8 cellular contexts compared by ENCODE assay signal in genomic region chr17:44071198-44071520, GRCh38. TPM values are rescaled to one million over a fixed set of nuclear protein-coding genes. Genes with fewer than 3 reads are reported as not detected.
A peak's percentile ranks its signal among the peaks of the same experiment; 100 is the strongest.
DNase-seq lines count a peak whose midpoint lies in the region; ATAC-seq, FAIRE-seq and TF ChIP-seq lines count a peak whose summit lies in the region.

No MANE protein-coding gene starts in this region.

- peaks cover 22 to 36% of the 10 kb centered on the region in 2 donors for H3K4me1 ChIP-seq in thoracic aorta (ENCODE audit: control insufficient read depth in 1 of 2, low read depth in 2 of 2)

- H3K27ac ChIP-seq in layer of hippocampus (ENCODE audit: low read depth, low read length) (peak overlapping the region; percentile 94), thoracic aorta (peak overlapping the region; percentile 76 to 91)

- peak overlapping the region; percentile 93 for H3K4me3 ChIP-seq in thoracic aorta

- H3K36me3 ChIP-seq in thoracic aorta = peaks cover 15% of the 10 kb centered on the region

- no peaks in the 10 kb centered on the region for H3K9me3 ChIP-seq in thoracic aorta

- TF ChIP-seq CTCF in thoracic aorta (IDR thresholded peaks at IDR 0.05) = no peak
- no peak for TF ChIP-seq CTCF in GM20000 (IDR thresholded peaks at IDR 0.05; ENCODE audit: extremely low read depth, missing control alignments)

- peak; percentile 33 for DNase-seq in stimulated activated CD8-positive, alpha-beta memory T cell treated with anti-CD3 and anti-CD28 coated beads, Interleukin-15, amount 100 ng/mL, for 1 hour (ENCODE audit: low read depth)
- no peak for DNase-seq in stimulated activated CD8-positive, alpha-beta memory T cell treated with anti-CD3 and anti-CD28 coated beads, Interleukin-4, amount 100 ng/mL, for 48 hours
- peak; percentile 70 for DNase-seq in activated naive CD4-positive, alpha-beta T cell treated with anti-CD3 and anti-CD28 coated beads, Interleukin-2, amount 50 U/mL, for 16 hours
- DNase-seq in thoracic aorta (ENCODE audit: low spot score) = no peak
- no peak for DNase-seq in GM20000 (ENCODE audit: low spot score)
- no peak for DNase-seq in HTR-8/SVneo (ENCODE audit: insufficient read length, low spot score)

- no peak for FAIRE-seq in HTR-8/SVneo (lab: Jason Lieb, UNC)

- ATAC-seq in thoracic aorta (ENCODE audit: insufficient number of reproducible peaks, low FRiP score, low read depth) (peak; percentile 8), GM19328 (IDR thresholded peaks at IDR 0.05; ENCODE audit: unreplicated experiment) (no peak)

- H3K27me3 ChIP-seq in layer of hippocampus (ENCODE audit: control insufficient read depth, insufficient read depth, low read length) (no peaks in the 10 kb centered on the region), thoracic aorta (replicated peaks; ENCODE audit: insufficient read depth) (no peaks in the 10 kb centered on the region)

RNA-seq across cellular contexts. Expression of gene G6PC3, which starts 0.6 kb away (rescaled TPM):
- total RNA-seq in thoracic aorta = 10 to 100 TPM; 26.4 to 54.6 TPM

RNA-seq across cellular contexts. Expression of gene LSM12, which starts 4.7 kb away (rescaled TPM):
- total RNA-seq in thoracic aorta = 10 to 100 TPM; 24.9 to 30.8 TPM

RNA-seq across cellular contexts. Expression of gene HDAC5, which starts 52.3 kb away (rescaled TPM):
- total RNA-seq in thoracic aorta = 100 to 1,000 TPM in 1 of 2 donors, 10 to 100 TPM in 1; 76.9 to 115 TPM

RNA-seq across cellular contexts. Expression of gene TMEM101, which starts 56.4 kb away (rescaled TPM):
- 10 to 100 TPM; 21.9 to 24.4 TPM for total RNA-seq in thoracic aorta

Comparison
In these comparisons a context has a peak if more than half of its experiments do, and no peak if none do; other contexts are left out.
1. DNase-seq: peak in stimulated activated CD8-positive, alpha-beta memory T cell treated with anti-CD3 and anti-CD28 coated beads, Interleukin-15, amount 100 ng/mL, for 1 hour (single experiment) and activated naive CD4-positive, alpha-beta T cell treated with anti-CD3 and anti-CD28 coated beads, Interleukin-2, amount 50 U/mL, for 16 hours (single experiment); none in stimulated activated CD8-positive, alpha-beta memory T cell treated with anti-CD3 and anti-CD28 coated beads, Interleukin-4, amount 100 ng/mL, for 48 hours (single experiment), thoracic aorta (single experiment), GM20000 (single experiment) and HTR-8/SVneo (single experiment).